In the genomic region with DNA sequence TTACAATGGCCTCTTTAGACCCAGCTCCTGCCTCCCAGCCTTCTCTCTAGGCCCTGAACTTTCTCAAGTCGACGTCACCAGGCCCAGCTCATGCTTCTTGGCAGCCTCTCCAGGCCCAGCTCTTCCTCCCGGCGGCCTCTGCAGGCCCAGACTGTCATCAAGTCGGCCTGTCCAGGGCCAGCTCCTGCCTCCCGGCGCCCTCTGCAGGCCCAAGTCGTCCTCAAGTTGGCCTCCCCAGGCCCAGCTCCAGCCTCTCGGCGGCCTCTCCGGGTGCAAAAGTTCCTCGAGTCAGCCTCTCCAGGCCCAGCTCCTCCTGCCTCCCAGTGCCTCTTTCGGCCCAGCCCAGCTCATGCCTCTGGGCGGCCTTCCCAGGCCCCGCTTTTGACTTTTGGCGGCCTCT, we compare ENCODE assay signal across 7 cellular contexts.
DNase-seq lines count a peak whose midpoint lies in the region; TF ChIP-seq lines count a peak whose summit lies in the region.
"Not testable (repeated sequence)": the region's sequence is repeated elsewhere in the genome, so short reads cannot be mapped to it uniquely, and the experiment has no call there.

No MANE protein-coding gene starts in this region.

- H3K4ac ChIP-seq in H9 (ENCODE audit: low read depth, low read length) = not testable (repeated sequence)

- not testable (repeated sequence) for H4K20me1 ChIP-seq in H9 (ENCODE audit: control insufficient read depth, insufficient read depth, insufficient read length); neural progenitor cell (ENCODE audit: low read depth)

- H3K27ac ChIP-seq in H9 (ENCODE audit: insufficient read length, low read depth, low read length); endodermal cell (ENCODE audit: low read depth, low read length); neural progenitor cell: not testable (repeated sequence)

- in situ Hi-C loops in SK-MEL-5 (cut with HindIII; ENCODE audit: low pct_unique_long_range_greater_than_20kb, low sequenced_read_pairs) = not testable (repeated sequence)

- not testable (repeated sequence) for H2BK5ac ChIP-seq in H9 (ENCODE audit: insufficient read length, low read length)

- not testable (repeated sequence) for H4K8ac ChIP-seq in H9 (replicated peaks; ENCODE audit: insufficient read length, low read depth, low read length)

- not testable (repeated sequence) for H3K27me3 Mint-ChIP-seq in H9 (ENCODE audit: low read depth); activated naive CD4-positive, alpha-beta T cell treated with anti-CD3 and anti-CD28 coated beads, Interleukin-2, amount 10 ng/mL, durations not matched to agents 7 days and 5 days; endodermal cell (ENCODE audit: insufficient read depth); neural progenitor cell (ENCODE audit: insufficient read depth, low read depth)

- DNase-seq in Daoy (ENCODE audit: low read depth) = peak; percentile 61
- DNase-seq in H9 = peak; percentile 61
- DNase-seq in SK-MEL-5 (ENCODE audit: low read depth, low spot score) = peak; percentile 84
- DNase-seq in activated naive CD4-positive, alpha-beta T cell treated with anti-CD3 and anti-CD28 coated beads, Interleukin-2, amount 10 ng/mL, durations not matched to agents 7 days and 5 days = peak; percentile 21
- DNase-seq in endodermal cell = peak; percentile 71
- peak; percentile 5 to 19 for DNase-seq in foreskin fibroblast
- DNase-seq in neural progenitor cell (ENCODE audit: low spot score) = peak; percentile 18

- H2BK120ac ChIP-seq in H9 (ENCODE audit: low read depth, low read length, poor library complexity, severe bottlenecking) = not testable (repeated sequence)

- H3K56ac ChIP-seq in H9 (ENCODE audit: insufficient read length, low read depth, low read length) = not testable (repeated sequence)

- H3K27ac Mint-ChIP-seq in H9; activated naive CD4-positive, alpha-beta T cell treated with anti-CD3 and anti-CD28 coated beads, Interleukin-2, amount 10 ng/mL, durations not matched to agents 7 days and 5 days; endodermal cell; neural progenitor cell: not testable (repeated sequence)

- H3K14ac ChIP-seq in H9 (ENCODE audit: insufficient read depth, low read length) = not testable (repeated sequence)

- not testable (repeated sequence) for H3K4me3 Mint-ChIP-seq in H9; activated naive CD4-positive, alpha-beta T cell treated with anti-CD3 and anti-CD28 coated beads, Interleukin-2, amount 10 ng/mL, durations not matched to agents 7 days and 5 days; endodermal cell; neural progenitor cell

- not testable (repeated sequence) for H3K4me1 ChIP-seq in H9 (ENCODE audit: insufficient read depth, low read length); endodermal cell (ENCODE audit: control insufficient read depth, insufficient read depth, low read length); neural progenitor cell

- H3K9me3 Mint-ChIP-seq in H9; activated naive CD4-positive, alpha-beta T cell treated with anti-CD3 and anti-CD28 coated beads, Interleukin-2, amount 10 ng/mL, durations not matched to agents 7 days and 5 days; endodermal cell; neural progenitor cell: not testable (repeated sequence)

- H2BK20ac ChIP-seq in H9 (ENCODE audit: low read depth, low read length, poor library complexity, severe bottlenecking) = not testable (repeated sequence)

- H3K18ac ChIP-seq in H9 (ENCODE audit: insufficient read length, low read depth, low read length) = not testable (repeated sequence)

- H3K4me1 Mint-ChIP-seq in H9; activated naive CD4-positive, alpha-beta T cell treated with anti-CD3 and anti-CD28 coated beads, Interleukin-2, amount 10 ng/mL, durations not matched to agents 7 days and 5 days; endodermal cell; neural progenitor cell: not testable (repeated sequence)

- not testable (repeated sequence) for H3K79me1 ChIP-seq in H9 (ENCODE audit: insufficient read depth, low read depth, low read length, poor library complexity, severe bottlenecking)

- not testable (repeated sequence) for H3K4me3 ChIP-seq in endodermal cell (ENCODE audit: low read length); foreskin fibroblast (ENCODE audit: low read depth in 1 of 2, low read length in 2 of 2); neural progenitor cell

- not testable (repeated sequence) for H3K79me2 ChIP-seq in H9 (ENCODE audit: insufficient read depth, low read length); neural progenitor cell (ENCODE audit: low read depth)

- not testable (repeated sequence) for H4K5ac ChIP-seq in H9 (ENCODE audit: insufficient read length, low read depth, low read length)

- not testable (repeated sequence) for H2BK12ac ChIP-seq in H9 (ENCODE audit: insufficient read length, low read depth, low read length)

- not testable (repeated sequence) for H3K23me2 ChIP-seq in H9 (ENCODE audit: insufficient read length, low read depth, low read length, poor library complexity, severe bottlenecking)

- peak; percentile 49 for TF ChIP-seq CTCF in H9 (conservative IDR thresholded peaks at IDR 0.05)
- TF ChIP-seq CTCF in endodermal cell (conservative IDR thresholded peaks at IDR 0.05) = peak; percentile 53
- TF ChIP-seq CTCF in foreskin fibroblast (IDR thresholded peaks at IDR 0.05; ENCODE audit: low read depth, low read length) = not testable (repeated sequence)
- peak; percentile 37 for TF ChIP-seq CTCF in neural progenitor cell (IDR thresholded peaks at IDR 0.05)

- H2BK15ac ChIP-seq in H9 (ENCODE audit: low read depth, low read length) = not testable (repeated sequence)

- not testable (repeated sequence) for H4K91ac ChIP-seq in H9 (ENCODE audit: insufficient read length, low read depth, low read length)

- H3K36me3 ChIP-seq in endodermal cell (ENCODE audit: control insufficient read depth, insufficient read depth, low read length); neural progenitor cell: not testable (repeated sequence)

- not testable (repeated sequence) for H3F3A ChIP-seq in neural progenitor cell (ENCODE audit: low read depth)

- no CpG with 5 or more reads among the region's 16 CpGs for WGBS in H9 (ENCODE audit: extremely low coverage, insufficient read length, low lambda C conversion rate)
- WGBS in endodermal cell (ENCODE audit: insufficient coverage in 1 of 2, insufficient read length in 1 of 2), 2 experiments = 89 to 91% methylated on average over 6 to 14 of the region's 16 CpGs

- H3K23ac ChIP-seq in H9 (ENCODE audit: insufficient read length, low read depth, low read length) = not testable (repeated sequence)

- H3K27me3 ChIP-seq in H9 (ENCODE audit: insufficient read depth, low read length); endodermal cell (ENCODE audit: control insufficient read depth, insufficient read depth, low read length, poor library complexity, severe bottlenecking); neural progenitor cell: not testable (repeated sequence)

- not testable (repeated sequence) for H3K9ac ChIP-seq in H9 (ENCODE audit: extremely low read depth, insufficient read length, low read length); endodermal cell (ENCODE audit: extremely low read depth, low read length, poor library complexity, severe bottlenecking); neural progenitor cell

- H3K36me3 Mint-ChIP-seq in H9 (ENCODE audit: insufficient read depth in 1 of 3, low read depth in 3 of 3) (peaks cover 8 to 20% (median 11%) of the 10 kb centered on the region in 3 experiments), endodermal cell (ENCODE audit: low read depth) (peaks cover 15% of the 10 kb centered on the region)
- not testable (repeated sequence) for H3K36me3 Mint-ChIP-seq in activated naive CD4-positive, alpha-beta T cell treated with anti-CD3 and anti-CD28 coated beads, Interleukin-2, amount 10 ng/mL, durations not matched to agents 7 days and 5 days; neural progenitor cell

- CTCF ChIA-PET in activated naive CD4-positive, alpha-beta T cell treated with anti-CD3 and anti-CD28 coated beads, Interleukin-2, amount 10 ng/mL, durations not matched to agents 7 days and 5 days (lab: Charles Lee) = interaction anchor here (2.0 kb wide), 1 partner anchor 44 kb away, joined by 9 read pairs; no protein-coding TSS in a partner anchor

- H3K4me2 ChIP-seq in H9 (ENCODE audit: insufficient read depth, insufficient read length, low read length); neural progenitor cell: not testable (repeated sequence)

- H3K9me3 ChIP-seq in H9 (ENCODE audit: control insufficient read depth, low read depth, low read length); endodermal cell (ENCODE audit: control insufficient read depth, low read length); neural progenitor cell (ENCODE audit: low read depth): not testable (repeated sequence)

- not testable (repeated sequence) for H2AFZ ChIP-seq in H9 (ENCODE audit: low read length); neural progenitor cell (replicated peaks)

- H2AK5ac ChIP-seq in H9 (ENCODE audit: insufficient read length, low read length) = not testable (repeated sequence)

- H3T11ph ChIP-seq in H9 (ENCODE audit: low read length) = not testable (repeated sequence)

Comparison
In these comparisons a context has a peak if more than half of its experiments do, and no peak if none do; other contexts are left out.
1. DNase-seq: peak in every context shown above with its lines; median percentile 84 in SK-MEL-5; 71 in endodermal cell; 61 in Daoy; 61 in H9; 21 in activated naive CD4-positive, alpha-beta T cell treated with anti-CD3 and anti-CD28 coated beads, Interleukin-2, amount 10 ng/mL, durations not matched to agents 7 days and 5 days; 18 in neural progenitor cell; 12 in foreskin fibroblast.